ENCODE assay signal across 8 cellular contexts in genomic region chr4:121824171-121824527, GRCh38. TPM values are rescaled to one million over a fixed set of nuclear protein-coding genes. Genes with fewer than 3 reads are reported as not detected.
A peak's percentile ranks its signal among the peaks of the same experiment; 100 is the strongest.
DNase-seq lines count a peak whose midpoint lies in the region; TF ChIP-seq lines count a peak whose summit lies in the region.

No MANE protein-coding gene starts in this region.

- peak overlapping the region; percentile 79 for H3K27ac Mint-ChIP-seq in HFFc6

- TF ChIP-seq CTCF in BJ (IDR thresholded peaks at IDR 0.05; ENCODE audit: insufficient read depth, low read depth, low read length), result no peak
- no peak for TF ChIP-seq CTCF in HFFc6 (IDR thresholded peaks at IDR 0.05)
- no peak for TF ChIP-seq CTCF in brain microvascular endothelial cell (IDR thresholded peaks at IDR 0.05; ENCODE audit: low read depth, low read length, missing control alignments)

- H3K27me3 Mint-ChIP-seq in HFFc6 (ENCODE audit: insufficient read depth), result peaks cover 4% of the 10 kb centered on the region; the same call in 1 of the 2 replicates

- no peaks in the 10 kb centered on the region for H3K9me3 ChIP-seq in muscle layer of colon (ENCODE audit: low read length)

- in situ Hi-C loops in brain microvascular endothelial cell (cut with HindIII; ENCODE audit: low pct_ligation_motif_present, low sequenced_read_pairs), result no loop called here

- H3K36me3 Mint-ChIP-seq in HFFc6 (ENCODE audit: low read depth), result peaks cover 28% of the 10 kb centered on the region; the same call in 1 of the 2 replicates

- H3K4me1 ChIP-seq in muscle layer of colon (ENCODE audit: insufficient read depth, low read length), result peaks cover 8% of the 10 kb centered on the region

- H3K9me3 Mint-ChIP-seq in HFFc6, result no peaks in the 10 kb centered on the region

- H3K9ac ChIP-seq in muscle layer of colon (ENCODE audit: low read length), result peak overlapping the region; percentile 37

- peak overlapping the region; percentile 61 for H3K27ac ChIP-seq in brain microvascular endothelial cell
- H3K27ac ChIP-seq in muscle layer of colon (ENCODE audit: low read depth, low read length), result peak overlapping the region; percentile 79

- H3K4me1 Mint-ChIP-seq in HFFc6 (ENCODE audit: low read depth), result peaks cover 58% of the 10 kb centered on the region

- POLR2A ChIA-PET in BJ (lab: Charles Lee), result interaction anchor here (0.7 kb wide), 1 partner anchor 46 kb away, joined by 6 read pairs; no protein-coding TSS in a partner anchor

- DNase-seq in BJ (ENCODE audit: low read depth) (no peak), HFFc6 (no peak), brain microvascular endothelial cell (no peak), superior temporal gyrus (ENCODE audit: extremely low spot score) (no peak), amniotic stem cell (lab: John Stamatoyannopoulos, UW) (no peak), GDM1 (lab: John Stamatoyannopoulos, UW) (no peak), cerebellum (ENCODE audit: low spot score) (no peak)

- H3K36me3 ChIP-seq in BJ (ENCODE audit: control insufficient read depth, insufficient read depth, low read length) (no peaks in the 10 kb centered on the region), brain microvascular endothelial cell (replicated peaks) (peaks cover 2% of the 10 kb centered on the region), muscle layer of colon (ENCODE audit: insufficient read depth, low read length) (peaks cover 4% of the 10 kb centered on the region)

- CTCF ChIA-PET in BJ (lab: Yijun Ruan, JAX), result interaction anchor here (0.7 kb wide), 1 partner anchor 87 kb away, joined by 3 read pairs; no protein-coding TSS in a partner anchor

- H3K4me3 Mint-ChIP-seq in HFFc6, result peak overlapping the region; percentile 98

- H3K27me3 ChIP-seq in BJ (ENCODE audit: control insufficient read depth, insufficient read depth, low read length) (no peaks in the 10 kb centered on the region), brain microvascular endothelial cell (replicated peaks) (no peaks in the 10 kb centered on the region), muscle layer of colon (ENCODE audit: control insufficient read depth in 1 of 2, insufficient read depth in 2 of 2, low read length in 2 of 2) (no peaks in the 10 kb centered on the region)

- H3K4me3 ChIP-seq in BJ (ENCODE audit: low read depth, low read length) (peak overlapping the region; percentile 85), brain microvascular endothelial cell (ENCODE audit: low read depth, low read length) (peak overlapping the region; percentile 87), muscle layer of colon (ENCODE audit: low read depth in 1 of 2, low read length in 2 of 2) (peak overlapping the region; percentile 3 to 58)

RNA-seq across cellular contexts. Expression of gene CCNA2, which starts 0.5 kb away (rescaled TPM):
- polyA plus RNA-seq in BJ (2011; rRNA removed), result 26.8 and 39.7 TPM in 2 replicates
- polyA minus RNA-seq in BJ (2011; rRNA and poly(A)+ RNA removed), result 10.0 and 13.3 TPM in 2 replicates
- total RNA-seq in HFFc6 (2021; fragmentation: NEBNext Ultra II Directional; extraction: Animal tissue kit (Norgen Biotek cat#: 25700)), result 10 to 100 TPM; 30.0 to 77.0 (median 68.9) TPM
- total RNA-seq in cerebellum, result 17.1 TPM

RNA-seq across cellular contexts. Expression of gene EXOSC9, which starts 23.0 kb away (rescaled TPM):
- 14.3 and 21.8 TPM in 2 replicates for polyA plus RNA-seq in BJ (2011; rRNA removed)
- 17.0 and 17.2 TPM in 2 replicates for polyA minus RNA-seq in BJ (2011; rRNA and poly(A)+ RNA removed)
- 10 to 100 TPM; 30.5 to 57.2 (median 49.4) TPM for total RNA-seq in HFFc6 (2021; fragmentation: NEBNext Ultra II Directional; extraction: Animal tissue kit (Norgen Biotek cat#: 25700))
- 24.6 TPM for total RNA-seq in cerebellum

RNA-seq across cellular contexts. Expression of gene BBS7, which starts 46.1 kb away (rescaled TPM):
- polyA plus RNA-seq in BJ (2011; rRNA removed), result 15.0 and 19.6 TPM in 2 replicates
- 5.7 and 7.8 TPM in 2 replicates for polyA minus RNA-seq in BJ (2011; rRNA and poly(A)+ RNA removed)
- total RNA-seq in HFFc6 (2021; fragmentation: NEBNext Ultra II Directional; extraction: Animal tissue kit (Norgen Biotek cat#: 25700)), result 10 to 100 TPM; 20.3 to 30.0 (median 24.0) TPM
- 44.0 TPM for total RNA-seq in cerebellum

RNA-seq across cellular contexts. Expression of gene SMIM43, which starts 59.2 kb away (rescaled TPM):
- 0.27 and 0.47 TPM in 2 replicates for polyA plus RNA-seq in BJ (2011; rRNA removed)
- 0.10 and 0.28 TPM in 2 replicates for polyA minus RNA-seq in BJ (2011; rRNA and poly(A)+ RNA removed)
- total RNA-seq in HFFc6 (2021; fragmentation: NEBNext Ultra II Directional; extraction: Animal tissue kit (Norgen Biotek cat#: 25700)), result 1 to 10 TPM in 4 of 6 experiments, under 1 TPM in 2; 0.35 to 2.2 (median 1.5) TPM
- total RNA-seq in cerebellum, result not detected

Comparison
In these comparisons a context has a peak if more than half of its experiments do, and no peak if none do; other contexts are left out.
1. H3K4me3 ChIP-seq: peak in every context shown above with its lines; median percentile 87 in brain microvascular endothelial cell; 85 in BJ; 30 in muscle layer of colon.